In the genomic region with DNA sequence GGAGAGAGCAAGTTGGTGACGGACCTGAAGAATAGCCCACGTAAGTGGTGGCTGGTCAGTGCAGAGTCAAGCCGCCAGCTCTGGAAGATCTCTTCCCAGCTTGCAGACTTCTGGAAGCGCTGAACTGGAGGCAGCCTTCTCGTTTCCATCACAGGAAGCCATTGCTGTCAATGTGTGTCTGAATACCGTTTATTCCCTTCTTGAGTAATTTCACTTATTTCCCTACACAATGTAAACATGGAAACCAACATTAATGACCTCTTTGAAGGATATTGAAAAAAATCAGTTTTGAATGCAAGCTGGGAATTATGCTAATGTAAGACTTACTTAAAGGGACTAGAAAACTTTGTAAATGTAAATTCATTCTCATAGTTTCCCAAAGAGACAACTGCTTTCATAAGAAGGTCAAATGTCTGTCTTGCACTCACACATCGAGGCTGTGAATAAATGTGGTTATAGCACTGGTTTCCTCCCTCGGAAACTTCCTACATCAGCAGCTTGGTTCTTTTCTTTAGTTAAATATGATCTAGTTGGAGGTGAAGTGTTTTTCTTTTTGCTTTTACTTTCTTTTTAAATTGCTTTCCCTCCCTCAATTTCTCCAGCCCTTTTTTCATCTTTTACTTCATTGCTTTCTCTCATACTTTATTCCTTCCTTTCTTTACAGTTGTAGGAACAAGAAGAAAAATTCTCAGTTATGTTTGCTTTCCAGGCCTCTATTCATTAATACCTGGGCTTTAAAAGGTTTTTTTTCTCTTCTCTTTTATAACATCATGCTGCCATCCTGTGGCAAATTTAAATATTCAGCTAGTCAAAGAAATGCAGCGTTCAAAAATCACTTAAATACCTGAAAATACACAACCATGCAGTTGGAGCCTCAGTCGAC, we compare ENCODE assay signal across 1 cellular context.
TF ChIP-seq lines count a peak whose summit lies in the region.

No MANE protein-coding gene starts in this region.

TF ChIP-seq in H1, 55 proteins besides CTCF, POLR2A, EP300 and RAD21:
- TF ChIP-seq CTBP2 (IDR thresholded peaks at IDR 0.05; ENCODE audit: borderline replicate concordance, insufficient read depth, insufficient read length, low read length): no peak
- TF ChIP-seq KDM4A (IDR thresholded peaks at IDR 0.05; ENCODE audit: low read depth, low read length, severe bottlenecking): no peak
- TF ChIP-seq KDM5A (IDR thresholded peaks at IDR 0.05; ENCODE audit: low read length): no peak
- no peak for TF ChIP-seq SRF (IDR thresholded peaks at IDR 0.05; ENCODE audit: low read depth, low read length)
- no peak for TF ChIP-seq TAF7 (optimal IDR thresholded peaks at IDR 0.05; ENCODE audit: borderline replicate concordance, low read depth, low read length)
- TF ChIP-seq SIN3A (conservative IDR thresholded peaks at IDR 0.05 in 1 of 2, IDR thresholded peaks at IDR 0.05 in 1 of 2; ENCODE audit: low read depth in 1 of 2, low read length in 2 of 2): no peak
- no peak for TF ChIP-seq SP4 (IDR thresholded peaks at IDR 0.05; ENCODE audit: low read length)
- TF ChIP-seq JUN (IDR thresholded peaks at IDR 0.05; ENCODE audit: low read depth, low read length): no peak
